25 cellular contexts compared by ENCODE assay signal in the genomic region with DNA sequence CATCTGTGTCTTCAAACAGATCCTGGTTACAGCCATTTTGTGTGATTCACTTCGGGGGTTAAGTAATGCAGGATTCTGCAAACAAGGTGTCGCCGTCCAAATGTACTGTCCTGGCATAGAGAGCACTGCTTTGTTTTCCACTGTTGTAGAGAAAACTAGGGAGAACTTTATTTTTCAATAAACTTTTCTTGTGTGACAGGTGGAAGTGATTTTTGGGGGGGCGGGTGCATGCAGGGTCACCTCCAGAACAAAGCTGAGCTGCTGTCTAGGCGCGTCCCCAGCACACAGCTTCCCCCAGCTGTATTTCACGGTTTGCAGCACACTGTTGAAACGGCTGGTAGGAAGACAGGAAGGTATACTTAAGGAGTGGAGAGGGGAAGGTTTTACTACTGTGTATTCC.
"Had no signal": no experiment of that assay in that cellular context is flagged by ENCODE, and none has a peak within 500 bp of the region (broad histone marks: within the 10 kb centered on the region; RNA-seq: fewer than 3 reads in every experiment).

No MANE protein-coding gene starts in this region.

- H3K9me3 ChIP-seq: body of pancreas, left ventricle myocardium inferior, thoracic aorta, upper lobe of left lung had no signal

- H3K36me3 ChIP-seq: thoracic aorta had no signal

- H3K4me3 Mint-ChIP-seq: activated T-helper 1 cell treated with anti-CD3 and anti-CD28 coated beads, Interleukin-12 subunit alpha, Interleukin-12 subunit beta, Interleukin-2, Interleukin-4 antibody, amounts not matched to agents 30 ng/mL and 10 ng/mL and 1 ng/mL, durations not matched to agents 14 hours and 24 hours and 36 hours; neural crest cell; T-cell had no signal

- H3K27me3 Mint-ChIP-seq: T-cell had no signal

- H3K27ac ChIP-seq: left ventricle myocardium inferior, thoracic aorta, upper lobe of left lung had no signal

- H3K27ac Mint-ChIP-seq: activated T-helper 1 cell treated with anti-CD3 and anti-CD28 coated beads, Interleukin-12 subunit alpha, Interleukin-12 subunit beta, Interleukin-2, Interleukin-4 antibody, amounts not matched to agents 30 ng/mL and 10 ng/mL and 1 ng/mL, durations not matched to agents 14 hours and 24 hours and 36 hours; T-cell had no signal

- H3K27me3 ChIP-seq: body of pancreas, upper lobe of left lung had no signal

- H3K9me3 Mint-ChIP-seq: activated T-helper 1 cell treated with anti-CD3 and anti-CD28 coated beads, Interleukin-12 subunit alpha, Interleukin-12 subunit beta, Interleukin-2, Interleukin-4 antibody, amounts not matched to agents 30 ng/mL and 10 ng/mL and 1 ng/mL, durations not matched to agents 14 hours and 24 hours and 36 hours; neural crest cell; T-cell had no signal

- H3K4me3 ChIP-seq: body of pancreas, left ventricle myocardium inferior, thoracic aorta, upper lobe of left lung had no signal

- ATAC-seq: body of pancreas, esophagus mucosa, T-cell had no signal

- FAIRE-seq: endothelial cell of umbilical vein, TTC549 had no signal

- DNase-seq: activated CD4-positive, alpha-beta T cell treated with anti-CD3 and anti-CD28 coated beads, Interleukin-2, amount 50 U/mL, for 4 hours; activated gamma-delta T cell; activated naive CD4-positive, alpha-beta T cell treated with anti-CD3 and anti-CD28 coated beads, Interleukin-2, amount 50 U/mL, for 16 hours; anterior cingulate cortex; caudate nucleus; dermis blood vessel endothelial cell; effector memory CD4-positive, alpha-beta T cell; foreskin melanocyte; hippocampal formation; kidney glomerular epithelial cell; left ventricle myocardium inferior; mammary epithelial cell; occipital lobe; stimulated activated CD4-positive, alpha-beta T cell treated with anti-CD3 and anti-CD28 coated beads, Interleukin-2, amount 100 ng/mL, for 48 hours; stimulated activated CD8-positive, alpha-beta memory T cell treated with anti-CD3 and anti-CD28 coated beads, Interleukin-4, amount 100 ng/mL, for 48 hours; stimulated activated naive CD4-positive, alpha-beta T cell; T-cell; upper lobe of left lung had no signal
